Comparison of ENCODE assay signal across 7 cellular contexts in the genomic region with DNA sequence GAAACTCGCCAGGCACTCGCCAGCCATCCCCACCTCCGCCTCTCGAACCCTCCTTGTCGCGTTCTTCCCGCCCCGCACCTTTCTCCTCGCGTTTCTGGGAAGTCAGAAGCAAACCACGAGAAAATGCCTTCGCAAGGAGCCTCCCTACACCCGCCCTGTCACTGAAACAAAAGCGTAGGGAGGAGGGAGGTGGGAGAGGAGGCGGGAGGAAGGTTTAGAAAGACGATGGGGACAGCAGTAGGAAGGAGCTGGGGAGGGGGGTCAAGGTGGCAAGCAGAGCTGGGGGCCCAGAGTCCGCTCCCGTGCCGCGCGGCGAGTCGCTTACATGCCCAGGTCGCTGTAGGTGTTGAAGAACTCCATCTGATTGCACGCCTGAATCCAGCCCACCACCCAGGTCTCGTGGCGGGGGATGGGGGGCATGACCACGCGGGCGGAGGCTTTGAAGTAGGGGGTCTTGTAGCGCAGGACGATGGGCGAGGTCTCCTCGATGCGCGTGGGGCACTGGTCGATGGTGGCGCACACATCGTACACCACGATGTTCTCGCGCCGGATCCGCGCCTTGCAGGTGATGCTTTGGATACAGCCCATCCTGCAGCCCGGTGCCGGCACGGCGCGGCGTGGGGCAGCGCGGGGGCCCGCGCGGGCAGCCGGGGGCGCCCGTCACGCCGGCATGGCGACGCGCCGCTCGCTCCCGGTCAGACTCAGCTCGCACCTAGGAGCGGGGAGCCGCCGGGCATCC. TPM values are rescaled to one million over a fixed set of nuclear protein-coding genes. Genes with fewer than 3 reads are reported as not detected.
DNase-seq lines count a peak whose midpoint lies in the region; ATAC-seq, FAIRE-seq and TF ChIP-seq lines count a peak whose summit lies in the region.

No MANE protein-coding gene starts in this region.

- dilution Hi-C loops in keratinocyte (cut with MboI; ENCODE audit: extremely low pct_ligation_motif_present, low sequenced_read_pairs) = no loop called here

- no peaks in the 10 kb centered on the region for H3K9me1 ChIP-seq in keratinocyte (ENCODE audit: control insufficient read depth, extremely low read depth, insufficient read depth, low read length)

- H2AFZ ChIP-seq in keratinocyte (ENCODE audit: control insufficient read depth, low read length) = no peak overlapping the region

- no peak overlapping the region for H3K27ac Mint-ChIP-seq in stimulated activated naive CD8-positive, alpha-beta T cell treated with anti-CD3 and anti-CD28 coated beads, Interleukin-15, Interleukin-2, amounts not matched to agents 100 ng/mL and 50 ng/mL, for 24 hours

- peak overlapping the region; percentile 27 for H3K4me2 ChIP-seq in keratinocyte (ENCODE audit: control insufficient read depth, extremely low read depth, insufficient read depth, low read depth, low read length)

- TF ChIP-seq CTCF in astrocyte of the spinal cord (IDR thresholded peaks at IDR 0.05; ENCODE audit: low read depth, low read length) (no peak), keratinocyte (optimal IDR thresholded peaks at IDR 0.05 in 1 of 3, IDR thresholded peaks at IDR 0.05 in 1 of 3, conservative IDR thresholded peaks at IDR 0.05 in 1 of 3; ENCODE audit: extremely low read depth in 1 of 3, insufficient read depth in 2 of 3, low read length in 3 of 3) (no peak)

- H3K27me3 ChIP-seq in keratinocyte (ENCODE audit: control insufficient read depth, extremely low read depth, insufficient read depth, low read length) = peaks cover 28% of the 10 kb centered on the region

- no peak for FAIRE-seq in keratinocyte (lab: Jason Lieb, UNC)

- DNase-seq in astrocyte of the spinal cord (ENCODE audit: low read depth, low spot score) (peak; percentile 49), keratinocyte (ENCODE audit: low read depth, low spot score) (no peak), SKM-1 (lab: John Stamatoyannopoulos, UW; ENCODE audit: unreplicated experiment) (no peak), EL (no peak)

- H3K4me3 ChIP-seq in astrocyte of the spinal cord (ENCODE audit: low read depth, low read length) (peak overlapping the region; percentile 23), keratinocyte (ENCODE audit: control insufficient read depth in 2 of 3, extremely low read depth in 1 of 3, insufficient read depth in 2 of 3, low read depth in 1 of 3, low read length in 3 of 3) (peak overlapping the region in 1 of 3 experiments; percentile 45)

- H3K4me3 Mint-ChIP-seq in stimulated activated naive CD8-positive, alpha-beta T cell treated with anti-CD3 and anti-CD28 coated beads, Interleukin-15, Interleukin-2, amounts not matched to agents 100 ng/mL and 50 ng/mL, for 24 hours = peak overlapping the region; percentile 74

- peaks cover 69% of the 10 kb centered on the region for H3K27me3 Mint-ChIP-seq in stimulated activated naive CD8-positive, alpha-beta T cell treated with anti-CD3 and anti-CD28 coated beads, Interleukin-15, Interleukin-2, amounts not matched to agents 100 ng/mL and 50 ng/mL, for 24 hours

- no peaks in the 10 kb centered on the region for H3K9me3 ChIP-seq in keratinocyte (ENCODE audit: control insufficient read depth, low read depth, low read length)

- no peaks in the 10 kb centered on the region for H4K20me1 ChIP-seq in keratinocyte (ENCODE audit: control insufficient read depth, extremely low read depth, insufficient read depth, low read length)

- in situ Hi-C loops in astrocyte of the spinal cord (cut with HindIII; ENCODE audit: low sequenced_read_pairs) = no loop called here

- H3K79me2 ChIP-seq in keratinocyte (ENCODE audit: control insufficient read depth, insufficient read depth, low read length) = no peaks in the 10 kb centered on the region

- no peak overlapping the region for H3K9ac ChIP-seq in keratinocyte (ENCODE audit: control insufficient read depth, extremely low read depth, insufficient read depth, low read length)

- no peaks in the 10 kb centered on the region for H3K9me3 Mint-ChIP-seq in stimulated activated naive CD8-positive, alpha-beta T cell treated with anti-CD3 and anti-CD28 coated beads, Interleukin-15, Interleukin-2, amounts not matched to agents 100 ng/mL and 50 ng/mL, for 24 hours

- H3K4me1 Mint-ChIP-seq in stimulated activated naive CD8-positive, alpha-beta T cell treated with anti-CD3 and anti-CD28 coated beads, Interleukin-15, Interleukin-2, amounts not matched to agents 100 ng/mL and 50 ng/mL, for 24 hours (ENCODE audit: low read depth) = peaks cover 45% of the 10 kb centered on the region

- no peaks in the 10 kb centered on the region for H3K36me3 ChIP-seq in keratinocyte (ENCODE audit: control insufficient read depth in 2 of 2, extremely low read depth in 1 of 2, insufficient read depth in 2 of 2, low read length in 2 of 2)

- H3K27ac ChIP-seq in keratinocyte (ENCODE audit: control insufficient read depth, insufficient read depth, low read length) = no peak overlapping the region

- H3K36me3 Mint-ChIP-seq in stimulated activated naive CD8-positive, alpha-beta T cell treated with anti-CD3 and anti-CD28 coated beads, Interleukin-15, Interleukin-2, amounts not matched to agents 100 ng/mL and 50 ng/mL, for 24 hours (ENCODE audit: low read depth) = no peaks in the 10 kb centered on the region

- ATAC-seq in GM18519 (IDR thresholded peaks at IDR 0.05; ENCODE audit: low FRiP score, unreplicated experiment) (peak; percentile 0), HG03571 (IDR thresholded peaks at IDR 0.05; ENCODE audit: unreplicated experiment) (peak; percentile 0)

- no peaks in the 10 kb centered on the region for H3K4me1 ChIP-seq in keratinocyte (ENCODE audit: control insufficient read depth, extremely low read depth, insufficient read depth, low read length)

RNA-seq across cellular contexts. Expression of a gene that starts 1.0 kb away (rescaled TPM):
- 0.07 to 0.11 TPM (median 0.08 TPM) in 3 replicates for polyA plus RNA-seq in keratinocyte
- not detected for polyA plus RNA-seq in keratinocyte (2011; ENCODE audit: low read depth)
- 0.13 and 0.17 TPM in 2 replicates for polyA plus RNA-seq in keratinocyte (2011; cell fraction: cytosol; rRNA removed)
- polyA plus RNA-seq in keratinocyte (2011; cell fraction: nucleus; rRNA removed) = 0.13 and 0.16 TPM in 2 replicates
- not detected in 2 replicates for polyA plus RNA-seq in keratinocyte (2012; ENCODE audit: low replicate concordance)
- not detected in 3 replicates for polyA minus RNA-seq in keratinocyte
- polyA minus RNA-seq in keratinocyte (2011; cell fraction: cytosol; rRNA and poly(A)+ RNA removed) = not detected
- 0.23 TPM in 1 of 2 replicates, not detected in the other for polyA minus RNA-seq in keratinocyte (2011; cell fraction: nucleus; rRNA and poly(A)+ RNA removed)
